Comparison of ENCODE assay signal across 7 cellular contexts in genomic region chr11:192674-193128, GRCh38. TPM values are rescaled to one million over a fixed set of nuclear protein-coding genes. Genes with fewer than 3 reads are reported as not detected.
"Had no signal": no experiment of that assay in that cellular context is flagged by ENCODE, and none has a peak within 500 bp of the region (broad histone marks: within the 10 kb centered on the region; RNA-seq: fewer than 3 reads in every experiment).

Gene SCGB1C1, plus strand, starts transcription at chr11:193078. Its CDS starts 22 bp downstream, at chr11:193100.

RNA-seq across cellular contexts. Expression of gene SCGB1C1, which starts in this region (rescaled TPM):
- total RNA-seq: activated CD4-positive, alpha-beta T cell treated with anti-CD3 and anti-CD28 coated beads, Interleukin-2, amount 10 ng/mL, durations not matched to agents 24 days and 14 days; activated CD8-positive, alpha-beta T cell treated with anti-CD3 and anti-CD28 coated beads, Interleukin-2, amount 10 ng/mL, durations not matched to agents 7 days and 5 days; activated T-helper 2 cell treated with anti-CD3 and anti-CD28 coated beads, Interferon-gamma antibody, Interleukin-2, Interleukin-4, amounts not matched to agents 10 μg/mL and 5 μg/mL and 100 μg/mL, durations not matched to agents 14 hours and 24 hours and 36 hours; breast epithelium; cerebellum; RPMI7951; SJCRH30 had no signal
